ENCODE assay signal across 16 cellular contexts in genomic region chr5:32692066-32692746, GRCh38. TPM values are rescaled to one million over a fixed set of nuclear protein-coding genes. Genes with fewer than 3 reads are reported as not detected.
DNase-seq lines count a peak whose midpoint lies in the region; ATAC-seq, FAIRE-seq and TF ChIP-seq lines count a peak whose summit lies in the region.
"Had no signal": no experiment of that assay in that cellular context is flagged by ENCODE, and none has a peak within 500 bp of the region (broad histone marks: within the 10 kb centered on the region; RNA-seq: fewer than 3 reads in every experiment).

No MANE protein-coding gene starts in this region.

- CTCF ChIA-PET in CD8-positive, alpha-beta memory T cell (lab: Charles Lee), result no interaction called here

- H3K4me3 ChIP-seq in cardiac fibroblast (replicated peaks in 1 of 2; ENCODE audit: low read depth in 2 of 2, low read length in 2 of 2), result no peak overlapping the region
- H3K4me3 ChIP-seq in kidney (ENCODE audit: low read length in 2 of 2), result peak overlapping the region; percentile 39 to 65
- H3K4me3 ChIP-seq in CD8-positive, alpha-beta memory T cell (ENCODE audit: low read length), result no peak overlapping the region
- no peak overlapping the region for H3K4me3 ChIP-seq in breast epithelium
- H3K4me3 ChIP-seq: adrenal gland, left ventricle myocardium inferior, psoas muscle had no signal

- peak overlapping the region in 1 of 2 donors; percentile 63 for H3K9ac ChIP-seq in kidney (ENCODE audit: low read length in 2 of 2)

- TF ChIP-seq CTCF in HFFc6 (IDR thresholded peaks at IDR 0.05) (no peak), cardiac fibroblast (IDR thresholded peaks at IDR 0.05; ENCODE audit: low read depth, low read length) (no peak), kidney (IDR thresholded peaks at IDR 0.05; ENCODE audit: borderline replicate concordance, extremely low read depth, insufficient read depth) (no peak), breast epithelium (IDR thresholded peaks at IDR 0.05) (no peak)

- H3K27ac Mint-ChIP-seq in HFFc6, result peak overlapping the region; percentile 93
- no peak overlapping the region for H3K27ac Mint-ChIP-seq in CD8-positive, alpha-beta memory T cell
- H3K27ac Mint-ChIP-seq: dendritic cell treated with granulocyte-macrophage colony-stimulating factor and Interleukin-4, amounts not matched to agents 40 ng/mL and 50 ng/mL, for 4 days had no signal

- no peaks in the 10 kb centered on the region for H3K27me3 ChIP-seq in CD8-positive, alpha-beta memory T cell (ENCODE audit: insufficient read depth, low read length, poor library complexity, severe bottlenecking)
- no peaks in the 10 kb centered on the region for H3K27me3 ChIP-seq in breast epithelium
- H3K27me3 ChIP-seq: adrenal gland had no signal

- H3K4me3 Mint-ChIP-seq in HFFc6, result peak overlapping the region; percentile 76
- H3K4me3 Mint-ChIP-seq in CD8-positive, alpha-beta memory T cell, result no peak overlapping the region
- H3K4me3 Mint-ChIP-seq: dendritic cell treated with granulocyte-macrophage colony-stimulating factor and Interleukin-4, amounts not matched to agents 40 ng/mL and 50 ng/mL, for 4 days had no signal

- H3K27ac ChIP-seq in kidney (ENCODE audit: low read depth in 2 of 2, low read length in 2 of 2) (peak overlapping the region in 1 of 2 donors; percentile 59), breast epithelium (no peak overlapping the region)
- H3K27ac ChIP-seq in CD8-positive, alpha-beta memory T cell (ENCODE audit: low read depth, low read length), result no peak overlapping the region
- H3K27ac ChIP-seq: adrenal gland, left ventricle myocardium inferior, psoas muscle had no signal

- no peak for FAIRE-seq in kidney (lab: Jason Lieb, UNC)
- FAIRE-seq: GM12891, RCC 7860 had no signal

- ATAC-seq in left colon, result no peak
- no peak for ATAC-seq in HG03460 (IDR thresholded peaks at IDR 0.05; ENCODE audit: unreplicated experiment)
- ATAC-seq: psoas muscle had no signal

- H3K9me3 ChIP-seq in kidney (ENCODE audit: control insufficient read depth in 1 of 2, low read length in 2 of 2) (peaks cover 0 to 3% of the 10 kb centered on the region in 2 donors), breast epithelium (peaks cover 0 to 10% of the 10 kb centered on the region in 2 donors)
- no peaks in the 10 kb centered on the region for H3K9me3 ChIP-seq in CD8-positive, alpha-beta memory T cell (ENCODE audit: low read length)
- H3K9me3 ChIP-seq: adrenal gland had no signal

- H3K36me3 Mint-ChIP-seq in HFFc6 (ENCODE audit: low read depth), result peaks cover 9% of the 10 kb centered on the region; the same call in 1 of the 2 replicates
- H3K36me3 Mint-ChIP-seq in CD8-positive, alpha-beta memory T cell, result no peaks in the 10 kb centered on the region

- peaks cover 3% of the 10 kb centered on the region; the same call in 1 of the 2 replicates for H3K27me3 Mint-ChIP-seq in HFFc6 (ENCODE audit: insufficient read depth)
- peaks cover 3 to 18% of the 10 kb centered on the region in 2 donors for H3K27me3 Mint-ChIP-seq in CD8-positive, alpha-beta memory T cell

- H3K4me1 ChIP-seq in kidney (ENCODE audit: control insufficient read depth in 1 of 2, insufficient read depth in 1 of 2, low read depth in 1 of 2, low read length in 2 of 2) (peaks cover 4 to 12% of the 10 kb centered on the region in 2 donors), breast epithelium (no peaks in the 10 kb centered on the region)
- H3K4me1 ChIP-seq in CD8-positive, alpha-beta memory T cell (ENCODE audit: insufficient read depth, low read length), result no peaks in the 10 kb centered on the region
- H3K4me1 ChIP-seq: psoas muscle had no signal

- peaks cover 14% of the 10 kb centered on the region for H3K9me3 Mint-ChIP-seq in HFFc6
- H3K9me3 Mint-ChIP-seq in CD8-positive, alpha-beta memory T cell, result peaks cover 0 to 13% (median 9%) of the 10 kb centered on the region in 5 donors
- H3K9me3 Mint-ChIP-seq: dendritic cell treated with granulocyte-macrophage colony-stimulating factor and Interleukin-4, amounts not matched to agents 40 ng/mL and 50 ng/mL, for 4 days had no signal

- H3K36me3 ChIP-seq in kidney (ENCODE audit: control insufficient read depth in 1 of 2, insufficient read depth in 2 of 2, low read length in 2 of 2), result no peaks in the 10 kb centered on the region
- H3K36me3 ChIP-seq in CD8-positive, alpha-beta memory T cell (ENCODE audit: insufficient read depth, low read length), result no peaks in the 10 kb centered on the region
- H3K36me3 ChIP-seq in breast epithelium, result no peaks in the 10 kb centered on the region
- H3K36me3 ChIP-seq: adrenal gland, left ventricle myocardium inferior had no signal

- peaks cover 55% of the 10 kb centered on the region for H3K4me1 Mint-ChIP-seq in HFFc6 (ENCODE audit: low read depth)
- H3K4me1 Mint-ChIP-seq in CD8-positive, alpha-beta memory T cell, result no peaks in the 10 kb centered on the region

- POLR2A ChIA-PET in CD8-positive, alpha-beta memory T cell (lab: Charles Lee), result no interaction called here

- peak; percentile 77 for DNase-seq in HFFc6
- DNase-seq in cardiac fibroblast (ENCODE audit: low read depth in 2 of 2), result peak; percentile 50 to 77
- no peak for DNase-seq in kidney
- no peak for DNase-seq in left colon
- DNase-seq in CD8-positive, alpha-beta memory T cell, result no peak
- no peak for DNase-seq in breast epithelium (ENCODE audit: low spot score in 2 of 2)
- DNase-seq: adrenal gland, erythroblast, left ventricle myocardium inferior, NCI-H1048, NCI-H774, psoas muscle had no signal

- intact Hi-C loops in kidney (cut with DNase I), result no loop called here
- intact Hi-C loops in left colon (cut with DNase I, micrococcal nuclease), result no loop called here
- intact Hi-C loops in breast epithelium (cut with DNase I; ENCODE audit: low total_unique reads), result no loop called here

- no peak for TF ChIP-seq POLR2A in breast epithelium (IDR thresholded peaks at IDR 0.05)

RNA-seq across cellular contexts. Expression of gene NPR3, which starts 18.9 kb away (rescaled TPM):
- total RNA-seq in HFFc6 (2021; fragmentation: NEBNext Ultra II Directional; extraction: Animal tissue kit (Norgen Biotek cat#: 25700)), result 10 to 100 TPM; 23.8 to 56.3 (median 25.5) TPM
- total RNA-seq in kidney (12.5 TPM), left colon (1 to 10 TPM in 1 of 2 donors, under 1 TPM in 1; 0.58 to 3.7 TPM), breast epithelium (10 to 100 TPM in 1 of 3 donors, 1 to 10 TPM in 2; 1.9 to 44.2 (median 2.0) TPM)
- 33.7 TPM for polyA plus RNA-seq in kidney (ENCODE audit: insufficient read depth, low read depth, low replicate concordance)
- total RNA-seq in CD8-positive, alpha-beta memory T cell, result not detected
- polyA plus RNA-seq in CD8-positive, alpha-beta memory T cell, result not detected

Comparison
In these comparisons a context has a peak if more than half of its experiments do, and no peak if none do; other contexts are left out.
1. DNase-seq: peak in HFFc6 (single experiment) and cardiac fibroblast (2 of 2); none in kidney (single experiment), left colon (0 of 2), CD8-positive, alpha-beta memory T cell (0 of 5) and breast epithelium (0 of 2).
2. H3K4me3 ChIP-seq: peak in kidney (2 of 2); none in cardiac fibroblast (0 of 2), CD8-positive, alpha-beta memory T cell (single experiment) and breast epithelium (0 of 3).